Comparison of ENCODE assay signal across 9 cellular contexts in the genomic region with DNA sequence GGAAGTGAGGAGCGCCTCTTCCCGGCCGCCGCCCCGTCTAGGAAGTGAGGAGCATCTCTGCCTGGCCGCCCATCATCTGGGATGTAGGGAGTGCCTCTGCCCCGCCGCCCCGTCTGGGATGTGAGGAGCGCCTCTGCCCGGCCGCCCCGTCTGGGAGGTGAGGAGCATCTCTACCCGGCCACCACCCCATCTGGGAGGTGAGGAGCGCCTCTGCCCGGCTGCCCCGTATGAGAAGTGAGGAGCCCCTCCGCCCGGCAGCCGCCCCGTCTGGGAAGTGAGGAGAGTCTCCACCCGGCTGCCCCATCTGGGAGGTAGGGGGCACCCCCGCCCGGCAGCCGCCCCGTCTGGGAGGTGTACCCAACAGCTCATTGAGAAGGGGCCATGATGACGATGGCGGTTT. TPM values are rescaled to one million over a fixed set of nuclear protein-coding genes. Genes with fewer than 3 reads are reported as not detected.
"Had no signal": no experiment of that assay in that cellular context is flagged by ENCODE, and none has a peak within 500 bp of the region (broad histone marks: within the 10 kb centered on the region; RNA-seq: fewer than 3 reads in every experiment).

No MANE protein-coding gene starts in this region.

RNA-seq across cellular contexts. Expression of gene TIMD4, which starts 22.6 kb away (rescaled TPM):
- total RNA-seq: kidney epithelial cell, left ventricle myocardium inferior, left ventricle myocardium superior, lower lobe of right lung, lung microvascular endothelial cell, mammary epithelial cell, mesenteric fat pad, mesothelial cell of epicardium, myocyte had no signal
